ENCODE assay signal across 11 cellular contexts in the genomic region with DNA sequence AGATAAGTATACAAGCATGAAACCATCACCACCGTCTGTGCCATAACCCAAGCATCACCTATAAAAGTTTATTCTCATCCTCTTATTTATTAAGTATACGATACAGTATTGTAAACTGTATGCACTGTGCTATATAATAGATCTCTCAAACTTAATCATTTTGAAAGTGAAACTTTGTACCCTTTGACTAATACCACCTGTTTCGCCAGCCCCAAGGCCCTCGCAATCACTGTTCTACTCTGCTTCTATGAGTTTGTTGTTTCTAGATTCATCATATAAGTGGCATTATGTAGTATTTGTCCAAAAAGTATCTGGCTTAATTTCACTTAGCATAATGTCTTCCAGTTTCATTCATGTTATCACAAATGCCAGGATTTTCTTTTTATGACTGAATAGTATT.
DNase-seq lines count a peak whose midpoint lies in the region; ATAC-seq, FAIRE-seq and TF ChIP-seq lines count a peak whose summit lies in the region.
"Had no signal": no experiment of that assay in that cellular context is flagged by ENCODE, and none has a peak within 500 bp of the region (broad histone marks: within the 10 kb centered on the region; RNA-seq: fewer than 3 reads in every experiment).

No MANE protein-coding gene starts in this region.

- ATAC-seq in GM18502 (IDR thresholded peaks at IDR 0.05; ENCODE audit: poor library complexity, unreplicated experiment) (peak; percentile 96), HG02798 (IDR thresholded peaks at IDR 0.05; ENCODE audit: poor library complexity, unreplicated experiment) (peak; percentile 97), HG03571 (IDR thresholded peaks at IDR 0.05; ENCODE audit: unreplicated experiment) (peak; percentile 94)

- H3K27me3 ChIP-seq in tibial nerve (no peaks in the 10 kb centered on the region), thyroid gland (no peaks in the 10 kb centered on the region)

- H3K4me3 ChIP-seq in tibial nerve = no peak overlapping the region
- H3K4me3 ChIP-seq in thyroid gland (replicated peaks in 1 of 3) = no peak overlapping the region

- TF ChIP-seq POLR2A in tibial nerve (IDR thresholded peaks at IDR 0.05) (no peak), thyroid gland (IDR thresholded peaks at IDR 0.05) (no peak)

- H3K4me1 ChIP-seq in tibial nerve = no peaks in the 10 kb centered on the region
- no peaks in the 10 kb centered on the region for H3K4me1 ChIP-seq in thyroid gland
- H3K4me1 ChIP-seq: parathyroid adenoma had no signal

- TF ChIP-seq EP300 in tibial nerve (IDR thresholded peaks at IDR 0.05) = no peak

- WGBS in tibial nerve, 2 donors = 87 to 94% methylated on average over 4 of the region's 4 CpGs
- 95 to 97% methylated on average over 4 of the region's 4 CpGs for WGBS in thyroid gland, 2 donors

- TF ChIP-seq CTCF in tibial nerve (IDR thresholded peaks at IDR 0.05) (no peak), thyroid gland (IDR thresholded peaks at IDR 0.05) (no peak)

- H3K27ac ChIP-seq in tibial nerve (no peak overlapping the region), thyroid gland (no peak overlapping the region)
- H3K27ac ChIP-seq: parathyroid adenoma had no signal

- H3K9me3 ChIP-seq in tibial nerve = no peaks in the 10 kb centered on the region
- H3K9me3 ChIP-seq in thyroid gland = no peaks in the 10 kb centered on the region

- FAIRE-seq in GM19239 (lab: Jason Lieb, UNC) = peak; percentile 80

- DNase-seq in GM19239 (ENCODE audit: insufficient read length, low spot score) (no peak), tibial nerve (ENCODE audit: low spot score in 2 of 2) (no peak), DMS53 (lab: John Stamatoyannopoulos, UW) (no peak), cortex of kidney (lab: John Stamatoyannopoulos, UW) (no peak), thyroid gland (no peak)
- DNase-seq: amniotic stem cell, DMS 273 treated with DMSO at 0.1 percent for 48 hours had no signal

- intact Hi-C loops in thyroid gland (cut with DNase I) = no loop called here

- H3K36me3 ChIP-seq in tibial nerve (peaks cover 0 to 8% (median 0%) of the 10 kb centered on the region in 3 donors), thyroid gland (no peaks in the 10 kb centered on the region)
